ENCODE assay signal across 8 cellular contexts in genomic region chr16:88453217-88453531, GRCh38. TPM values are rescaled to one million over a fixed set of nuclear protein-coding genes. Genes with fewer than 3 reads are reported as not detected.
A peak's percentile ranks its signal among the peaks of the same experiment; 100 is the strongest.
DNase-seq lines count a peak whose midpoint lies in the region; ATAC-seq and TF ChIP-seq lines count a peak whose summit lies in the region.

TSS of gene ZFPM1 (plus strand) at chr16:88453280. CDS start at chr16:88453639, 359 bp downstream.

- H3K9me3 Mint-ChIP-seq in activated T-cell treated with anti-CD3 and anti-CD28 coated beads, Interleukin-2, amount 50 U/mL, for 72 hours = no peaks in the 10 kb centered on the region
- H3K9me3 Mint-ChIP-seq in activated naive CD8-positive, alpha-beta T cell (ENCODE audit: low read depth) = no peaks in the 10 kb centered on the region

- intact Hi-C loops in right lobe of liver (cut with DNase I) = no loop called here
- intact Hi-C loops in upper lobe of right lung (cut with DNase I) = no loop called here

- H3K36me3 ChIP-seq in right lobe of liver = no peaks in the 10 kb centered on the region
- no peaks in the 10 kb centered on the region for H3K36me3 ChIP-seq in upper lobe of right lung

- ATAC-seq in activated T-cell treated with anti-CD3 and anti-CD28 coated beads, Interleukin-2, amount 50 U/mL, for 72 hours (replicated peaks in 1 of 2) = peak; percentile 67 to 69
- ATAC-seq in right lobe of liver (no peak), upper lobe of right lung (no peak)

- no peaks in the 10 kb centered on the region for H3K36me3 Mint-ChIP-seq in activated T-cell treated with anti-CD3 and anti-CD28 coated beads, Interleukin-2, amount 50 U/mL, for 72 hours (ENCODE audit: insufficient read depth in 2 of 2)
- no peaks in the 10 kb centered on the region for H3K36me3 Mint-ChIP-seq in activated naive CD8-positive, alpha-beta T cell

- H3K27me3 ChIP-seq in right lobe of liver = no peaks in the 10 kb centered on the region
- H3K27me3 ChIP-seq in upper lobe of right lung = no peaks in the 10 kb centered on the region

- TF ChIP-seq CTCF in right lobe of liver (IDR thresholded peaks at IDR 0.05) (no peak), upper lobe of right lung (IDR thresholded peaks at IDR 0.05) (no peak)

- H3K27ac Mint-ChIP-seq in activated T-cell treated with anti-CD3 and anti-CD28 coated beads, Interleukin-2, amount 50 U/mL, for 72 hours = peak within 1 kb of the TSS; percentile 93
- peak within 1 kb of the TSS; percentile 88 for H3K27ac Mint-ChIP-seq in activated naive CD8-positive, alpha-beta T cell

- H3K4me1 ChIP-seq in right lobe of liver = peaks cover 0 to 21% (median 5%) of the 10 kb centered on the region in 4 donors
- peaks cover 23% of the 10 kb centered on the region for H3K4me1 ChIP-seq in upper lobe of right lung

- peak within 1 kb of the TSS; percentile 43 to 71 (median 58) for H3K4me3 ChIP-seq in right lobe of liver
- peak within 1 kb of the TSS; percentile 63 for H3K4me3 ChIP-seq in upper lobe of right lung

- no peaks in the 10 kb centered on the region for H3K27me3 Mint-ChIP-seq in activated T-cell treated with anti-CD3 and anti-CD28 coated beads, Interleukin-2, amount 50 U/mL, for 72 hours (ENCODE audit: low read depth)
- no peaks in the 10 kb centered on the region for H3K27me3 Mint-ChIP-seq in activated naive CD8-positive, alpha-beta T cell

- H3K27ac ChIP-seq in right lobe of liver = peak within 1 kb of the TSS in 2 of 3 donors; percentile 58 to 86
- peak within 1 kb of the TSS; percentile 39 for H3K27ac ChIP-seq in upper lobe of right lung

- H3K4me1 Mint-ChIP-seq in activated T-cell treated with anti-CD3 and anti-CD28 coated beads, Interleukin-2, amount 50 U/mL, for 72 hours (ENCODE audit: low read depth) = peaks cover 30% of the 10 kb centered on the region
- peaks cover 24% of the 10 kb centered on the region for H3K4me1 Mint-ChIP-seq in activated naive CD8-positive, alpha-beta T cell (ENCODE audit: low read depth)

- peak within 1 kb of the TSS; percentile 89 to 94 for H3K4me3 Mint-ChIP-seq in activated T-cell treated with anti-CD3 and anti-CD28 coated beads, Interleukin-2, amount 50 U/mL, for 72 hours
- H3K4me3 Mint-ChIP-seq in activated naive CD8-positive, alpha-beta T cell = peak within 1 kb of the TSS; percentile 90

- TF ChIP-seq POLR2A in right lobe of liver (IDR thresholded peaks at IDR 0.05) = peak; percentile 79

- no peaks in the 10 kb centered on the region for H3K9me3 ChIP-seq in right lobe of liver
- H3K9me3 ChIP-seq in upper lobe of right lung = no peaks in the 10 kb centered on the region

- no peak for DNase-seq in activated T-cell treated with anti-CD3 and anti-CD28 coated beads, Interleukin-2, amount 50 U/mL, for 72 hours
- DNase-seq in activated T-cell treated with anti-CD3 and anti-CD28 coated beads, Interleukin-2, amount 50 U/mL, for 1 hour = no peak
- DNase-seq in right lobe of liver (no peak), upper lobe of right lung (no peak), globus pallidus (ENCODE audit: low spot score) (no peak), RPMI8226 (no peak), DMS 273 (lab: John Stamatoyannopoulos, UW; ENCODE audit: unreplicated experiment) (no peak)

- WGBS in right lobe of liver (ENCODE audit: insufficient coverage, low coverage, low lambda C conversion rate, missing lambda C conversion rate) = no CpG with 5 or more reads among the region's 57 CpGs

RNA-seq across cellular contexts. Expression of gene ZFPM1, which starts in this region (rescaled TPM):
- 10 to 100 TPM; 12.2 to 13.8 TPM for total RNA-seq in activated T-cell treated with anti-CD3 and anti-CD28 coated beads, Interleukin-2, amount 50 U/mL, for 72 hours
- total RNA-seq in right lobe of liver = 10 to 100 TPM in 2 of 6 experiments, 1 to 10 TPM in 4; 3.8 to 15.5 (median 8.3) TPM
- total RNA-seq in upper lobe of right lung = 8.4 TPM

Comparison
In these comparisons a context has a peak if more than half of its experiments do, and no peak if none do; other contexts are left out.
1. ATAC-seq: peak in activated T-cell treated with anti-CD3 and anti-CD28 coated beads, Interleukin-2, amount 50 U/mL, for 72 hours (2 of 2); none in right lobe of liver (0 of 4) and upper lobe of right lung (single experiment).